ENCODE assay signal across 9 cellular contexts in genomic region chr11:110148775-110149744, GRCh38. TPM values are rescaled to one million over a fixed set of nuclear protein-coding genes. Genes with fewer than 3 reads are reported as not detected.
DNase-seq lines count a peak whose midpoint lies in the region; ATAC-seq and TF ChIP-seq lines count a peak whose summit lies in the region.
"Had no signal": no experiment of that assay in that cellular context is flagged by ENCODE, and none has a peak within 500 bp of the region (broad histone marks: within the 10 kb centered on the region; RNA-seq: fewer than 3 reads in every experiment).

No MANE protein-coding gene starts in this region.

- H3K4me3 ChIP-seq in GM23248 (no peak overlapping the region), SK-N-SH (ENCODE audit: low read depth in 2 of 2, low read length in 1 of 2) (no peak overlapping the region), heart left ventricle (no peak overlapping the region), stomach (no peak overlapping the region)

- TF ChIP-seq CTCF in AG09319 (IDR thresholded peaks at IDR 0.05; ENCODE audit: low read depth, low read length) = no peak
- no peak for TF ChIP-seq CTCF in SK-N-SH (IDR thresholded peaks at IDR 0.05)
- no peak for TF ChIP-seq CTCF in heart left ventricle (IDR thresholded peaks at IDR 0.05)
- no peak for TF ChIP-seq CTCF in stomach (IDR thresholded peaks at IDR 0.05)

- in situ Hi-C loops in GM23248 (cut with MboI) = no loop called here

- TF ChIP-seq RAD21 in SK-N-SH (IDR thresholded peaks at IDR 0.05; ENCODE audit: low read length) = no peak

- H3K9me2 ChIP-seq in GM23248 (ENCODE audit: insufficient read depth) (no peaks in the 10 kb centered on the region), SK-N-SH (no peaks in the 10 kb centered on the region)

- H3K36me3 ChIP-seq in GM23248 (ENCODE audit: low read depth) = no peaks in the 10 kb centered on the region
- peaks cover 0 to 18% of the 10 kb centered on the region in 2 experiments for H3K36me3 ChIP-seq in SK-N-SH (replicated peaks in 1 of 2; ENCODE audit: control insufficient read depth in 1 of 2, insufficient read depth in 2 of 2, low read length in 1 of 2)
- H3K36me3 ChIP-seq in heart left ventricle = peaks cover 0 to 9% (median 4%) of the 10 kb centered on the region in 9 donors
- H3K36me3 ChIP-seq in stomach = peaks cover 0 to 16% (median 6%) of the 10 kb centered on the region in 4 donors

- H3K9ac ChIP-seq in GM23248 (no peak overlapping the region), SK-N-SH (no peak overlapping the region; the same call in 1 of the 2 replicates)

- no peak for TF ChIP-seq EP300 in SK-N-SH (IDR thresholded peaks at IDR 0.05; ENCODE audit: borderline replicate concordance in 1 of 2, low read depth in 1 of 2, low read length in 1 of 2)
- TF ChIP-seq EP300 in stomach (IDR thresholded peaks at IDR 0.05) = no peak

- WGBS in GM23248 (ENCODE audit: low coverage in 1 of 2, low lambda C conversion rate in 2 of 2, missing lambda C conversion rate in 2 of 2), 2 experiments = 61 to 63% methylated on average over 9 of the region's 9 CpGs
- 59% methylated on average over 9 of the region's 9 CpGs for WGBS in SK-N-SH (ENCODE audit: low lambda C conversion rate)
- WGBS in heart left ventricle, 4 donors = 56 to 61% (median 60%) methylated on average over 9 of the region's 9 CpGs
- WGBS in stomach, 5 donors = 67 to 82% (median 73%) methylated on average over 9 of the region's 9 CpGs

- H4K20me1 ChIP-seq in GM23248 (ENCODE audit: insufficient read depth) (no peaks in the 10 kb centered on the region), SK-N-SH (ENCODE audit: insufficient read depth) (peaks cover 3% of the 10 kb centered on the region; the same call in 1 of the 2 replicates)

- no peaks in the 10 kb centered on the region for H3K9me3 ChIP-seq in GM23248 (ENCODE audit: low read depth)
- H3K9me3 ChIP-seq in SK-N-SH = no peaks in the 10 kb centered on the region
- no peaks in the 10 kb centered on the region for H3K9me3 ChIP-seq in heart left ventricle
- H3K9me3 ChIP-seq in stomach = no peaks in the 10 kb centered on the region

- POLR2A ChIA-PET in SK-N-SH (lab: Yijun Ruan, JAX) = no interaction called here

- intact Hi-C loops in heart left ventricle (cut with DNase I) = no loop called here
- intact Hi-C loops in stomach (cut with DNase I; ENCODE audit: low total_unique reads) = no loop called here

- TF ChIP-seq POLR2A in heart left ventricle (IDR thresholded peaks at IDR 0.05) (no peak), stomach (IDR thresholded peaks at IDR 0.05) (no peak)

- CTCF ChIA-PET in SK-N-SH (lab: Yijun Ruan, JAX) = interaction anchor here (1.1 kb wide), 1 partner anchor 10 kb away, joined by 4 read pairs; no protein-coding TSS in a partner anchor

- H2AFZ ChIP-seq in GM23248 (no peak overlapping the region), SK-N-SH (ENCODE audit: low read depth) (no peak overlapping the region)

- peak overlapping the region; percentile 41 for H3K4me2 ChIP-seq in GM23248 (ENCODE audit: unreplicated experiment)
- peak overlapping the region; percentile 45; the same call in 1 of the 2 replicates for H3K4me2 ChIP-seq in SK-N-SH

- H3K27ac ChIP-seq in GM23248 (peak overlapping the region; percentile 56), SK-N-SH (ENCODE audit: low read depth in 2 of 2, low read length in 1 of 2) (peak overlapping the region in 1 of 2 experiments; percentile 73; a peak in 2 of 4 replicates), heart left ventricle (peak overlapping the region in 2 of 12 donors; percentile 21 to 44), stomach (no peak overlapping the region)

- H3K27me3 ChIP-seq in GM23248 (replicated peaks; ENCODE audit: insufficient read depth) (no peaks in the 10 kb centered on the region), SK-N-SH (ENCODE audit: insufficient read depth) (no peaks in the 10 kb centered on the region), heart left ventricle (no peaks in the 10 kb centered on the region), stomach (no peaks in the 10 kb centered on the region)

- peaks cover 29% of the 10 kb centered on the region; the same call in 1 of the 2 replicates for H3F3A ChIP-seq in GM23248 (ENCODE audit: insufficient read depth)
- H3F3A ChIP-seq in SK-N-SH (replicated peaks; ENCODE audit: insufficient read depth) = peaks cover 35% of the 10 kb centered on the region

- ATAC-seq in heart left ventricle = peak in 3 of 4 donors; percentile 73 to 88 (median 85)
- ATAC-seq in GM21723 (IDR thresholded peaks at IDR 0.05; ENCODE audit: unreplicated experiment) = no peak

- H3K79me2 ChIP-seq in GM23248 (ENCODE audit: insufficient read depth) = peaks cover 26% of the 10 kb centered on the region
- H3K79me2 ChIP-seq in SK-N-SH (ENCODE audit: insufficient read depth) = peaks cover 17% of the 10 kb centered on the region

- peaks cover 28% of the 10 kb centered on the region for H3K4me1 ChIP-seq in GM23248 (ENCODE audit: insufficient read depth)
- H3K4me1 ChIP-seq in SK-N-SH (ENCODE audit: control insufficient read depth in 1 of 2, insufficient read depth in 2 of 2, low read depth in 1 of 2, low read length in 1 of 2) = peaks cover 6 to 25% of the 10 kb centered on the region in 2 experiments
- peaks cover 0 to 25% (median 14%) of the 10 kb centered on the region in 12 donors for H3K4me1 ChIP-seq in heart left ventricle
- H3K4me1 ChIP-seq in stomach = peaks cover 0 to 24% (median 0%) of the 10 kb centered on the region in 4 donors

- DNase-seq in AG09319 (ENCODE audit: extremely low read depth, low read depth) (peak; percentile 7), GM23248 (peak; percentile 71), SK-N-SH (no peak), heart left ventricle (no peak), NCI-H526 treated with DMSO at 0.1 percent for 48 hours (lab: John Stamatoyannopoulos, UW) (no peak), D341Med (ENCODE audit: low spot score) (no peak), stomach (no peak)
- DNase-seq: activated CD4-positive, alpha-beta memory T cell treated with anti-CD3 and anti-CD28 coated beads, Interleukin-2, amount 10 ng/mL, durations not matched to agents 7 days and 5 days had no signal

TF ChIP-seq in SK-N-SH, 30 proteins besides CTCF, POLR2A, EP300 and RAD21 (continues in another document):
- TF ChIP-seq MAX (IDR thresholded peaks at IDR 0.05; ENCODE audit: low read depth) = no peak
- TF ChIP-seq FOXJ3 (CRISPR knock-in tag; IDR thresholded peaks at IDR 0.05) = no peak
- no peak for TF ChIP-seq GATA2 (CRISPR knock-in tag; IDR thresholded peaks at IDR 0.05)
- TF ChIP-seq TAF1 (IDR thresholded peaks at IDR 0.05; ENCODE audit: borderline replicate concordance, low read depth, low read length) = no peak
- TF ChIP-seq, protein P1, sequence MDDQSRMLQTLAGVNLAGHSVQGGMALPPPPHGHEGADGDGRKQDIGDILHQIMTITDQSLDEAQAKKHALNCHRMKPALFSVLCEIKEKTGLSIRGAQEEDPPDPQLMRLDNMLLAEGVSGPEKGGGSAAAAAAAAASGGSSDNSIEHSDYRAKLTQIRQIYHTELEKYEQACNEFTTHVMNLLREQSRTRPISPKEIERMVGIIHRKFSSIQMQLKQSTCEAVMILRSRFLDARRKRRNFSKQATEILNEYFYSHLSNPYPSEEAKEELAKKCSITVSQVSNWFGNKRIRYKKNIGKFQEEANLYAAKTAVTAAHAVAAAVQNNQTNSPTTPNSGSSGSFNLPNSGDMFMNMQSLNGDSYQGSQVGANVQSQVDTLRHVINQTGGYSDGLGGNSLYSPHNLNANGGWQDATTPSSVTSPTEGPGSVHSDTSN (IDR thresholded peaks at IDR 0.05) = no peak
- no peak for TF ChIP-seq SIN3A (IDR thresholded peaks at IDR 0.05; ENCODE audit: borderline replicate concordance, low read depth, low read length)
- no peak for TF ChIP-seq CHD2 (IDR thresholded peaks at IDR 0.05; ENCODE audit: low read length, partially characterized antibody)
- TF ChIP-seq POLR2AphosphoS5 (IDR thresholded peaks at IDR 0.05; ENCODE audit: low read depth, low read length) = no peak
- peak; percentile 75; the same call in 1 of the 2 replicates for TF ChIP-seq RXRA (IDR thresholded peaks at IDR 0.05; ENCODE audit: borderline replicate concordance, low read depth)
- no peak for TF ChIP-seq ELF1 (IDR thresholded peaks at IDR 0.05)
- no peak for TF ChIP-seq MXI1 (IDR thresholded peaks at IDR 0.05; ENCODE audit: low read depth, low read length)
- peak; percentile 40; the same call in 1 of the 2 replicates for TF ChIP-seq TCF12 (IDR thresholded peaks at IDR 0.05)
- TF ChIP-seq EZH2phosphoT487 (IDR thresholded peaks at IDR 0.05; ENCODE audit: borderline replicate concordance, low read depth) = no peak
- TF ChIP-seq RCOR1 (IDR thresholded peaks at IDR 0.05; ENCODE audit: low read length) = no peak
- no peak for TF ChIP-seq MEF2A (IDR thresholded peaks at IDR 0.05; ENCODE audit: borderline replicate concordance, low read depth)
- TF ChIP-seq NFIC (IDR thresholded peaks at IDR 0.05; ENCODE audit: borderline replicate concordance) = no peak
- TF ChIP-seq, protein P2, sequence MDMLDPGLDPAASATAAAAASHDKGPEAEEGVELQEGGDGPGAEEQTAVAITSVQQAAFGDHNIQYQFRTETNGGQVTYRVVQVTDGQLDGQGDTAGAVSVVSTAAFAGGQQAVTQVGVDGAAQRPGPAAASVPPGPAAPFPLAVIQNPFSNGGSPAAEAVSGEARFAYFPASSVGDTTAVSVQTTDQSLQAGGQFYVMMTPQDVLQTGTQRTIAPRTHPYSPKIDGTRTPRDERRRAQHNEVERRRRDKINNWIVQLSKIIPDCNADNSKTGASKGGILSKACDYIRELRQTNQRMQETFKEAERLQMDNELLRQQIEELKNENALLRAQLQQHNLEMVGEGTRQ (IDR thresholded peaks at IDR 0.05; ENCODE audit: borderline replicate concordance, low read depth, low read length) = no peak

RNA-seq across cellular contexts. Expression of gene ZC3H12C, which starts 55.9 kb away (rescaled TPM):
- 5.1 and 5.3 TPM in 2 replicates for total RNA-seq in GM23248 (2014; rRNA removed; shearing (Covaris generic))
- 1.4 and 1.5 TPM in 2 replicates for polyA plus RNA-seq in GM23248 (2016; fragmentation: Nextera tagmentation; extraction: Ambion mirVana)
- 2.8 and 3.9 TPM in 2 replicates for polyA plus RNA-seq in SK-N-SH (2012; rRNA removed)
- polyA plus RNA-seq in SK-N-SH (2012; cell fraction: cytosol; rRNA removed) = 2.6 and 3.0 TPM in 2 replicates
- 3.9 and 5.8 TPM in 2 replicates for polyA plus RNA-seq in SK-N-SH (2012; cell fraction: nucleus; rRNA removed)
- 10 to 100 TPM; 13.8 to 24.3 (median 18.8) TPM for total RNA-seq in heart left ventricle
- 1 to 10 TPM; 2.1 to 7.2 TPM for polyA plus RNA-seq in heart left ventricle
- total RNA-seq in stomach = 10 to 100 TPM in 4 of 5 donors, 1 to 10 TPM in 1; 3.5 to 23.2 (median 14.5) TPM
- 1 to 10 TPM; 1.3 to 1.7 (median 1.5) TPM for polyA plus RNA-seq in stomach

Comparison
In these comparisons a context has a peak if more than half of its experiments do, and no peak if none do; other contexts are left out.
1. DNase-seq: peak in AG09319 (single experiment) and GM23248 (single experiment); none in SK-N-SH (single experiment), heart left ventricle (0 of 5), NCI-H526 treated with DMSO at 0.1 percent for 48 hours (single experiment), D341Med (single experiment) and stomach (single experiment).